In genomic region chr3:69865920-69866679, GRCh38 we compare ENCODE assay signal across 9 cellular contexts.
DNase-seq lines count a peak whose midpoint lies in the region; ATAC-seq and TF ChIP-seq lines count a peak whose summit lies in the region.
"Had no signal": no experiment of that assay in that cellular context is flagged by ENCODE, and none has a peak within 500 bp of the region (broad histone marks: within the 10 kb centered on the region; RNA-seq: fewer than 3 reads in every experiment).

No MANE protein-coding gene starts in this region.

- no peaks in the 10 kb centered on the region for H3K27me3 Mint-ChIP-seq in MCF 10A (ENCODE audit: insufficient read depth, unreplicated experiment)

- peak overlapping the region; percentile 54 for H3K27ac Mint-ChIP-seq in MCF 10A (ENCODE audit: low read depth, unreplicated experiment)

- no peaks in the 10 kb centered on the region for H3K36me3 ChIP-seq in breast epithelium
- H3K36me3 ChIP-seq in mucosa of stomach (ENCODE audit: control insufficient read depth, insufficient read depth, low read length) = no peaks in the 10 kb centered on the region
- H3K36me3 ChIP-seq in vagina = no peaks in the 10 kb centered on the region

- H3K4me3 ChIP-seq in breast epithelium (peak overlapping the region in 1 of 3 donors; percentile 30), fibroblast of the aortic adventitia (ENCODE audit: low read depth, low read length) (no peak overlapping the region), mucosa of stomach (ENCODE audit: low read length) (peak overlapping the region; percentile 12), vagina (peak overlapping the region; percentile 10 to 19)

- H3K9me3 ChIP-seq in breast epithelium (no peaks in the 10 kb centered on the region), mucosa of stomach (ENCODE audit: control insufficient read depth, low read length) (no peaks in the 10 kb centered on the region), vagina (no peaks in the 10 kb centered on the region)

- peak overlapping the region; percentile 38 for H3K9ac ChIP-seq in mucosa of stomach (ENCODE audit: low read length)

- no peaks in the 10 kb centered on the region for H3K36me3 Mint-ChIP-seq in MCF 10A (ENCODE audit: insufficient read depth, unreplicated experiment)

- DNase-seq in MCF 10A (ENCODE audit: unreplicated experiment) (peak; percentile 9), breast epithelium (ENCODE audit: low spot score in 2 of 2) (no peak), fibroblast of the aortic adventitia (ENCODE audit: low read depth) (peak; percentile 12), vagina (ENCODE audit: extremely low spot score in 2 of 2) (no peak), DMS153 treated with DMSO at 0.1 percent for 48 hours (lab: John Stamatoyannopoulos, UW; ENCODE audit: unreplicated experiment) (no peak)

- CTCF ChIA-PET in MCF 10A (lab: Yijun Ruan, JAX) = interaction anchor here (0.5 to 6.4 kb wide), 7 partner anchors 10 to 1278 kb away, joined by 3 to 31 read pairs (median 3); no protein-coding TSS in a partner anchor

- H3K27ac ChIP-seq in breast epithelium = no peak overlapping the region
- no peak overlapping the region for H3K27ac ChIP-seq in vagina

- POLR2A ChIA-PET in MCF 10A (lab: Yijun Ruan, JAX) = interaction anchor here (0.6 to 1.6 kb wide), 5 partner anchors 11 to 814 kb away, joined by 3 to 4 read pairs (median 4); partner anchors contain the start of genes MITF and TMF1

- H3K9me3 Mint-ChIP-seq in MCF 10A (ENCODE audit: unreplicated experiment) = no peaks in the 10 kb centered on the region

- intact Hi-C loops in MCF 10A (cut with micrococcal nuclease) (no loop called here), breast epithelium (cut with DNase I; ENCODE audit: low total_unique reads) (no loop called here), vagina (cut with DNase I) (no loop called here)

- TF ChIP-seq CTCF in MCF 10A (IDR thresholded peaks at IDR 0.05; ENCODE audit: unreplicated experiment) (no peak), breast epithelium (IDR thresholded peaks at IDR 0.05) (no peak), fibroblast of the aortic adventitia (IDR thresholded peaks at IDR 0.05; ENCODE audit: insufficient read depth, low read length) (no peak), vagina (IDR thresholded peaks at IDR 0.05) (no peak)

- H3K27me3 ChIP-seq in breast epithelium (no peaks in the 10 kb centered on the region), mucosa of stomach (ENCODE audit: control insufficient read depth, insufficient read depth, low read length) (no peaks in the 10 kb centered on the region), vagina (no peaks in the 10 kb centered on the region)

- TF ChIP-seq POLR2A in breast epithelium (IDR thresholded peaks at IDR 0.05) = no peak
- no peak for TF ChIP-seq POLR2A in vagina (IDR thresholded peaks at IDR 0.05)

- no TSS peak for BruUV-seq in MCF 10A (replicated peaks; lab: Mats Ljungman, UMichigan)

- peak overlapping the region; percentile 51 for H3K4me3 Mint-ChIP-seq in MCF 10A (ENCODE audit: unreplicated experiment)

- H3K4me1 ChIP-seq in breast epithelium (no peaks in the 10 kb centered on the region), mucosa of stomach (ENCODE audit: control insufficient read depth, insufficient read depth, low read length) (peaks cover 20% of the 10 kb centered on the region), vagina (peaks cover 52% of the 10 kb centered on the region)

- ATAC-seq in activated CD4-positive, CD25-positive, alpha-beta regulatory T cell treated with anti-CD3 and anti-CD28 coated beads, Interleukin-2, amount 50 U/mL, for 24 hours = no peak
- no peak for ATAC-seq in HG03342 (IDR thresholded peaks at IDR 0.05; ENCODE audit: unreplicated experiment)
- ATAC-seq: HCT116 had no signal

- H3K4me1 Mint-ChIP-seq in MCF 10A (ENCODE audit: insufficient read depth, unreplicated experiment) = peaks cover 40% of the 10 kb centered on the region

Comparison
In these comparisons a context has a peak if more than half of its experiments do, and no peak if none do; other contexts are left out.
1. DNase-seq: peak in MCF 10A (single experiment) and fibroblast of the aortic adventitia (single experiment); none in breast epithelium (0 of 2), vagina (0 of 2) and DMS153 treated with DMSO at 0.1 percent for 48 hours (single experiment).